29 cellular contexts compared by ENCODE assay signal in the genomic region with DNA sequence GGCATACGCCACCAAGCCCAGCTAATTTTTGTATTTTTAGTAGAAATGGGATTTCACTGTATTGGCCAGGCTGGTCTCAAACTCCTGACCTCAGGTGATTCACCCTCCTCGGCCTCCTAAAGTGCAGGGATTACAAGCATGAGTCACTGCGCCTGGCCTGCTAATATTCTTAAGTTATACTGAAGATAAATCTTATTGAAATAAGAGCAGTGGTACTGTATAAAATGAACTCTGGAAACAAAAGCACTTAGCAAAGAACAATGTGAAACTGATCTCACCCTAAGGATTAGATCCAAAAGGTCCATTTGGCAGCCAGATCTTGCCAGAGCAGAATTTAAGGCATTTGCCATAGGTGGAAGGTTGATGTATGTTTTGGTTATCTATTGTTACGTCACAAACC. TPM values are rescaled to one million over a fixed set of nuclear protein-coding genes. Genes with fewer than 3 reads are reported as not detected.
DNase-seq lines count a peak whose midpoint lies in the region; ATAC-seq, FAIRE-seq and TF ChIP-seq lines count a peak whose summit lies in the region.
"Had no signal": no experiment of that assay in that cellular context is flagged by ENCODE, and none has a peak within 500 bp of the region (broad histone marks: within the 10 kb centered on the region; RNA-seq: fewer than 3 reads in every experiment).

No MANE protein-coding gene starts in this region.

- TF ChIP-seq POLR2A in K562 (conservative IDR thresholded peaks at IDR 0.05), result no peak

- H3K4me3 Mint-ChIP-seq in activated CD8-positive, alpha-beta memory T cell treated with anti-CD3 and anti-CD28 coated beads, Interleukin-2, amount 10 ng/mL, durations not matched to agents 7 days and 5 days, result no peak overlapping the region
- H3K4me3 Mint-ChIP-seq: activated CD4-positive, alpha-beta memory T cell treated with anti-CD3 and anti-CD28 coated beads, Interleukin-2, amount 10 ng/mL, durations not matched to agents 7 days and 5 days; activated naive CD8-positive, alpha-beta T cell; activated T-helper 17 cell treated with anti-CD3 and anti-CD28 coated beads, Interleukin-2, amount 50 U/mL, for 72 hours; CD8-positive, alpha-beta memory T cell; natural killer cell treated with Interleukin-12 subunit alpha and Interleukin-12 subunit beta and Interleukin-15 and Interleukin-18, amount 100 ng/mL, for 72 hours had no signal

- ATAC-seq in K562, result no peak
- no peak for ATAC-seq in activated CD8-positive, alpha-beta memory T cell treated with anti-CD3 and anti-CD28 coated beads, Interleukin-2, amount 10 ng/mL, durations not matched to agents 7 days and 5 days
- ATAC-seq: activated T-helper 17 cell treated with anti-CD3 and anti-CD28 coated beads, Interleukin-2, amount 50 U/mL, for 72 hours; HepG2; natural killer cell treated with Interleukin-12 subunit alpha and Interleukin-12 subunit beta and Interleukin-15 and Interleukin-18, amount 100 ng/mL, for 72 hours had no signal

- POLR2A ChIA-PET in K562 (lab: Yijun Ruan, JAX), result no interaction called here

- TF ChIP-seq EP300 in K562 (IDR thresholded peaks at IDR 0.05; ENCODE audit: low read length), result no peak

- DNase-seq in Daoy (ENCODE audit: low read depth), result peak; percentile 51
- peak; percentile 76 for DNase-seq in M059J (ENCODE audit: low read depth)
- DNase-seq in K562 (ENCODE audit: extremely low read depth in 1 of 4, low spot score in 3 of 4), result no peak
- no peak for DNase-seq in osteoblast (ENCODE audit: insufficient read length, low spot score, missing footprints)
- no peak for DNase-seq in NCI-H2107 (lab: John Stamatoyannopoulos, UW)
- no peak for DNase-seq in activated naive CD4-positive, alpha-beta T cell (lab: John Stamatoyannopoulos, UW)
- DNase-seq in activated CD8-positive, alpha-beta memory T cell treated with anti-CD3 and anti-CD28 coated beads, Interleukin-2, amount 10 ng/mL, durations not matched to agents 7 days and 5 days, result no peak
- DNase-seq in amniotic stem cell (lab: John Stamatoyannopoulos, UW), result no peak
- DNase-seq: activated CD4-positive, alpha-beta memory T cell treated with anti-CD3 and anti-CD28 coated beads, Interleukin-2, amount 10 ng/mL, durations not matched to agents 7 days and 5 days; activated CD4-positive, CD25-positive, alpha-beta regulatory T cell treated with anti-CD3 and anti-CD28 coated beads, Interleukin-2, amount 50 U/mL, for 72 hours; BE2C; CD8-positive, alpha-beta memory T cell; DMS 273 treated with DMSO at 0.1 percent for 48 hours; H7; head of caudate nucleus; kidney; NCI-H1105; NCI-H2029; NCI-H2227 treated with DMSO at 0.1 percent for 48 hours; SJCRH30; stimulated activated CD4-positive, alpha-beta T cell treated with anti-CD3 and anti-CD28 coated beads, Interleukin-2, amount 100 ng/mL, for 24 hours; T-helper 1 cell; trophoblast cell had no signal

- H4K20me1 ChIP-seq in K562 (replicated peaks; ENCODE audit: control insufficient read depth, insufficient read depth, low read length) (no peaks in the 10 kb centered on the region; the same call in none of the 2 replicates), osteoblast (ENCODE audit: insufficient read depth, low read length) (no peaks in the 10 kb centered on the region)

- no peaks in the 10 kb centered on the region for H3K27me3 ChIP-seq in K562 (ENCODE audit: control insufficient read depth in 2 of 2, insufficient read depth in 2 of 2, low read length in 2 of 2)
- H3K27me3 ChIP-seq in osteoblast (ENCODE audit: insufficient read depth, low read length), result no peaks in the 10 kb centered on the region
- H3K27me3 ChIP-seq: BE2C, right atrium auricular region, SJCRH30 had no signal

- peaks cover 4% of the 10 kb centered on the region for H3K4me1 Mint-ChIP-seq in activated CD8-positive, alpha-beta memory T cell treated with anti-CD3 and anti-CD28 coated beads, Interleukin-2, amount 10 ng/mL, durations not matched to agents 7 days and 5 days
- H3K4me1 Mint-ChIP-seq: activated T-helper 17 cell treated with anti-CD3 and anti-CD28 coated beads, Interleukin-2, amount 50 U/mL, for 72 hours; CD8-positive, alpha-beta memory T cell had no signal

- H3K9me3 ChIP-seq in K562 (replicated peaks; ENCODE audit: control insufficient read depth, insufficient read depth, low read depth, low read length) (no peaks in the 10 kb centered on the region), osteoblast (ENCODE audit: low read depth, low read length) (no peaks in the 10 kb centered on the region)
- H3K9me3 ChIP-seq: BE2C, right atrium auricular region, SJCRH30 had no signal

- H3K4me3 ChIP-seq in K562 (no peak overlapping the region), osteoblast (ENCODE audit: insufficient read depth, low read length) (no peak overlapping the region)
- H3K4me3 ChIP-seq: right atrium auricular region, SJCRH30 had no signal

- no peak for TF ChIP-seq CTCF in K562 (IDR thresholded peaks at IDR 0.05 in 2 of 3, conservative IDR thresholded peaks at IDR 0.05 in 1 of 3; ENCODE audit: insufficient read depth in 2 of 3, low read depth in 1 of 3, low read length in 3 of 3)
- TF ChIP-seq CTCF in osteoblast (IDR thresholded peaks at IDR 0.05; ENCODE audit: extremely low read depth, low read depth, low read length), result no peak

- H3K4me1 ChIP-seq in K562 (replicated peaks in 1 of 2; ENCODE audit: control insufficient read depth in 2 of 2, insufficient read depth in 2 of 2, low read length in 2 of 2) (peaks cover 8 to 10% of the 10 kb centered on the region in 2 experiments; a peak in 3 of 5 replicates), osteoblast (ENCODE audit: insufficient read depth, low read length) (peaks cover 13% of the 10 kb centered on the region)
- H3K4me1 ChIP-seq: BE2C, SJCRH30 had no signal

- H3K27ac ChIP-seq in K562 (ENCODE audit: extremely low read depth, low read depth, low read length) (no peak overlapping the region), osteoblast (ENCODE audit: low read depth, low read length) (no peak overlapping the region)
- H3K27ac ChIP-seq: right atrium auricular region, SJCRH30 had no signal

- no peaks in the 10 kb centered on the region for H3K9me3 Mint-ChIP-seq in activated CD8-positive, alpha-beta memory T cell treated with anti-CD3 and anti-CD28 coated beads, Interleukin-2, amount 10 ng/mL, durations not matched to agents 7 days and 5 days (ENCODE audit: low read depth)
- H3K9me3 Mint-ChIP-seq: activated CD4-positive, alpha-beta memory T cell treated with anti-CD3 and anti-CD28 coated beads, Interleukin-2, amount 10 ng/mL, durations not matched to agents 7 days and 5 days; activated T-helper 17 cell treated with anti-CD3 and anti-CD28 coated beads, Interleukin-2, amount 50 U/mL, for 72 hours; CD8-positive, alpha-beta memory T cell; natural killer cell treated with Interleukin-12 subunit alpha and Interleukin-12 subunit beta and Interleukin-15 and Interleukin-18, amount 100 ng/mL, for 72 hours had no signal

- no peak overlapping the region for H3K27ac Mint-ChIP-seq in activated CD8-positive, alpha-beta memory T cell treated with anti-CD3 and anti-CD28 coated beads, Interleukin-2, amount 10 ng/mL, durations not matched to agents 7 days and 5 days
- H3K27ac Mint-ChIP-seq: activated CD4-positive, alpha-beta memory T cell treated with anti-CD3 and anti-CD28 coated beads, Interleukin-2, amount 10 ng/mL, durations not matched to agents 7 days and 5 days; activated naive CD8-positive, alpha-beta T cell; activated T-helper 17 cell treated with anti-CD3 and anti-CD28 coated beads, Interleukin-2, amount 50 U/mL, for 72 hours; CD8-positive, alpha-beta memory T cell; natural killer cell treated with Interleukin-12 subunit alpha and Interleukin-12 subunit beta and Interleukin-15 and Interleukin-18, amount 100 ng/mL, for 72 hours had no signal

- CTCF ChIA-PET in K562 (lab: Yijun Ruan, JAX; ENCODE audit: low intra/inter-chr PET ratio), result no interaction called here
- CTCF ChIA-PET in activated CD8-positive, alpha-beta memory T cell treated with anti-CD3 and anti-CD28 coated beads, Interleukin-2, amount 10 ng/mL, durations not matched to agents 7 days and 5 days (lab: Charles Lee), result no interaction called here

- no peak for TF ChIP-seq RAD21 in K562 (CRISPR knock-in tag; conservative IDR thresholded peaks at IDR 0.05 in 1 of 2, IDR thresholded peaks at IDR 0.05 in 1 of 2)

- intact Hi-C loops in K562 (cut with micrococcal nuclease), result no loop called here

- H3K79me2 ChIP-seq in K562 (ENCODE audit: control insufficient read depth, insufficient read depth, low read length) (peaks cover 58% of the 10 kb centered on the region), osteoblast (ENCODE audit: insufficient read depth, low read length) (peaks cover 20% of the 10 kb centered on the region)

- H3K27me3 Mint-ChIP-seq in activated CD8-positive, alpha-beta memory T cell treated with anti-CD3 and anti-CD28 coated beads, Interleukin-2, amount 10 ng/mL, durations not matched to agents 7 days and 5 days, result no peaks in the 10 kb centered on the region
- H3K27me3 Mint-ChIP-seq: activated CD4-positive, alpha-beta memory T cell treated with anti-CD3 and anti-CD28 coated beads, Interleukin-2, amount 10 ng/mL, durations not matched to agents 7 days and 5 days; activated naive CD8-positive, alpha-beta T cell; activated T-helper 17 cell treated with anti-CD3 and anti-CD28 coated beads, Interleukin-2, amount 50 U/mL, for 72 hours had no signal

- H3K4me2 ChIP-seq in K562 (ENCODE audit: insufficient read depth, low read length) (no peak overlapping the region), osteoblast (ENCODE audit: insufficient read depth, low read length) (peak overlapping the region; percentile 20)

- H3K9me1 ChIP-seq in K562 (ENCODE audit: control insufficient read depth, insufficient read depth, low read length), result no peaks in the 10 kb centered on the region

- no peaks in the 10 kb centered on the region for H3K36me3 Mint-ChIP-seq in activated CD8-positive, alpha-beta memory T cell treated with anti-CD3 and anti-CD28 coated beads, Interleukin-2, amount 10 ng/mL, durations not matched to agents 7 days and 5 days
- H3K36me3 Mint-ChIP-seq: natural killer cell treated with Interleukin-12 subunit alpha and Interleukin-12 subunit beta and Interleukin-15 and Interleukin-18, amount 100 ng/mL, for 72 hours had no signal

- WGBS in K562 (ENCODE audit: insufficient coverage, low coverage, missing lambda C conversion rate), result 52% methylated on average over 4 of the region's 4 CpGs

- no peak for FAIRE-seq in K562 (lab: Jason Lieb, UNC)
- FAIRE-seq: G401.6, HepG2, kidney had no signal

- H3K9ac ChIP-seq in K562 (ENCODE audit: insufficient read depth in 1 of 2, low read depth in 2 of 2, low read length in 2 of 2), result no peak overlapping the region

- BruUV-seq in K562 (replicated peaks; lab: Mats Ljungman, UMichigan), result no TSS peak

- H3K36me3 ChIP-seq in K562 (ENCODE audit: control insufficient read depth, insufficient read depth, low read length), result peaks cover 49% of the 10 kb centered on the region; the same call in 2 of the 3 replicates
- H3K36me3 ChIP-seq in osteoblast (ENCODE audit: insufficient read depth, low read length), result no peaks in the 10 kb centered on the region
- H3K36me3 ChIP-seq: BE2C, right atrium auricular region, SJCRH30 had no signal

- no peak overlapping the region for H2AFZ ChIP-seq in K562 (ENCODE audit: low read depth, low read length)
- H2AFZ ChIP-seq in osteoblast (ENCODE audit: low read length), result no peak overlapping the region

- in situ Hi-C loops in K562 (cut with MboI), result no loop called here

RNA-seq across cellular contexts. Expression of a gene that starts 27.1 kb away (rescaled TPM):
- 23.8 and 28.2 TPM in 2 replicates for total RNA-seq in Daoy (2014; rRNA removed; shearing (Covaris generic))
- 43.6 and 45.0 TPM in 2 replicates for total RNA-seq in M059J (2014; rRNA removed; shearing (Covaris generic))
- 8.9 and 10.7 TPM in 2 replicates for total RNA-seq in K562 (2011; cell fraction: chromatin; rRNA removed; ENCODE audit: low replicate concordance)
- total RNA-seq in K562 (2011; cell fraction: nucleolus; rRNA removed), result 20.3 and 25.2 TPM in 2 replicates
- total RNA-seq in K562 (2011; cell fraction: nucleoplasm; rRNA removed), result 20.1 and 20.5 TPM in 2 replicates
- total RNA-seq in K562 (2014; rRNA removed) (76.1 and 127 TPM in 2 replicates), K562 (2014; rRNA removed; fragmentation: Illumina TruSeq; extraction: Trizol) (66.6 and 94.6 TPM in 2 replicates), K562 (2015; rRNA removed; fragmentation: Illumina TruSeq; extraction: Trizol) (118 and 129 TPM in 2 replicates), K562 (2021) (76.2 and 86.6 TPM in 2 replicates), osteoblast (24.2 and 27.9 TPM in 2 replicates)
- polyA plus RNA-seq in K562 (2011; rRNA removed) (92.8 and 98.2 TPM in 2 replicates), K562 (2014; fragmentation: Illumina TruSeq; extraction: Trizol) (139 and 150 TPM in 2 replicates), K562 (2014; fragmentation: Nextera tagmentation; extraction: Ambion mirVana) (100 to 1,000 TPM; 363 to 422 TPM), K562 (2014; rRNA removed) (108 and 126 TPM in 2 replicates)
- 97.9 and 207 TPM in 2 replicates for polyA plus RNA-seq in K562 (2011; cell fraction: cytosol; rRNA removed)
- 39.9 and 50.7 TPM in 2 replicates for polyA plus RNA-seq in K562 (2011; cell fraction: nucleus; rRNA removed)
- polyA plus RNA-seq in K562 (2012), result 136 and 260 TPM in 2 replicates
- 31.6 and 43.3 TPM in 2 replicates for polyA minus RNA-seq in K562 (2011; rRNA and poly(A)+ RNA removed)
- 48.6 and 56.5 TPM in 2 replicates for polyA minus RNA-seq in K562 (2011; cell fraction: cytosol; rRNA and poly(A)+ RNA removed)
- 22.5 and 23.8 TPM in 2 replicates for polyA minus RNA-seq in K562 (2011; cell fraction: nucleus; rRNA and poly(A)+ RNA removed)
- 10 to 100 TPM; 16.8 to 23.0 TPM for total RNA-seq in activated CD8-positive, alpha-beta memory T cell treated with anti-CD3 and anti-CD28 coated beads, Interleukin-2, amount 10 ng/mL, durations not matched to agents 7 days and 5 days

Comparison
In these comparisons a context has a peak if more than half of its experiments do, and no peak if none do; other contexts are left out.
1. DNase-seq: peak in Daoy (single experiment) and M059J (single experiment); none in K562 (0 of 4), osteoblast (single experiment), NCI-H2107 (single experiment), activated naive CD4-positive, alpha-beta T cell (0 of 4), activated CD8-positive, alpha-beta memory T cell treated with anti-CD3 and anti-CD28 coated beads, Interleukin-2, amount 10 ng/mL, durations not matched to agents 7 days and 5 days (single experiment) and amniotic stem cell (single experiment).